Comparison of ENCODE assay signal across 33 cellular contexts in genomic region chr18:22783245-22783644, GRCh38.
"Had no signal": no experiment of that assay in that cellular context is flagged by ENCODE, and none has a peak within 500 bp of the region (broad histone marks: within the 10 kb centered on the region; RNA-seq: fewer than 3 reads in every experiment).

No MANE protein-coding gene starts in this region.

- H3K27me3 ChIP-seq: adrenal gland, body of pancreas, brain microvascular endothelial cell, breast epithelium had no signal

- H3K4me3 ChIP-seq: adrenal gland, body of pancreas, breast epithelium had no signal

- H3K27ac Mint-ChIP-seq: activated B cell treated with CpG ODN at 0.5 μM for 24 hours; activated CD4-positive, alpha-beta memory T cell treated with anti-CD3 and anti-CD28 coated beads, Interleukin-2, amount 10 ng/mL, durations not matched to agents 7 days and 5 days; activated CD4-positive, alpha-beta T cell treated with anti-CD3 and anti-CD28 coated beads, Interleukin-2, amount 10 ng/mL, durations not matched to agents 24 days and 14 days; activated CD8-positive, alpha-beta memory T cell treated with anti-CD3 and anti-CD28 coated beads, Interleukin-2, amount 10 ng/mL, durations not matched to agents 7 days and 5 days; activated CD8-positive, alpha-beta T cell treated with anti-CD3 and anti-CD28 coated beads, Interleukin-2, amount 10 ng/mL, durations not matched to agents 7 days and 5 days; activated naive CD4-positive, alpha-beta T cell treated with anti-CD3 and anti-CD28 coated beads for 36 hours; activated naive CD4-positive, alpha-beta T cell treated with anti-CD3 and anti-CD28 coated beads, Interleukin-2, amount 50 U/mL, for 72 hours; activated naive CD8-positive, alpha-beta T cell treated with anti-CD3 and anti-CD28 coated beads for 36 hours; activated T-cell treated with anti-CD3 and anti-CD28 coated beads, Interleukin-2, amount 50 U/mL, for 24 hours; activated T-helper 2 cell treated with anti-CD3 and anti-CD28 coated beads, Interferon-gamma antibody, Interleukin-2, Interleukin-4, amounts not matched to agents 10 μg/mL and 5 μg/mL and 100 μg/mL, durations not matched to agents 14 hours and 24 hours and 36 hours; T-helper 1 cell treated with Interleukin-12 subunit alpha and Interleukin-12 subunit beta and Interleukin-4 antibody, amounts not matched to agents 30 μg/mL and 1 μg/mL, for 36 hours; T-helper 2 cell treated with Interferon-gamma antibody and Interleukin-4, amounts not matched to agents 5 μg/mL and 100 μg/mL, for 36 hours had no signal

- H3K27ac ChIP-seq: adrenal gland, body of pancreas, brain microvascular endothelial cell, breast epithelium, VCaP had no signal

- FAIRE-seq: astrocyte, TTC549 had no signal

- H3K36me3 ChIP-seq: adrenal gland, brain microvascular endothelial cell, breast epithelium had no signal

- H3K4me1 ChIP-seq: adrenal gland, body of pancreas, breast epithelium had no signal

- H3K9me3 ChIP-seq: body of pancreas, breast epithelium had no signal

- H3K36me3 Mint-ChIP-seq: activated CD8-positive, alpha-beta memory T cell treated with anti-CD3 and anti-CD28 coated beads, Interleukin-2, amount 10 ng/mL, durations not matched to agents 7 days and 5 days; activated naive CD4-positive, alpha-beta T cell treated with anti-CD3 and anti-CD28 coated beads, Interleukin-2, amount 50 U/mL, for 72 hours; activated naive CD8-positive, alpha-beta T cell treated with anti-CD3 and anti-CD28 coated beads for 36 hours had no signal

- H3K4me1 Mint-ChIP-seq: activated B cell treated with CpG ODN at 0.5 μM for 24 hours; activated CD4-positive, alpha-beta memory T cell treated with anti-CD3 and anti-CD28 coated beads, Interleukin-2, amount 10 ng/mL, durations not matched to agents 7 days and 5 days; activated CD4-positive, alpha-beta T cell treated with anti-CD3 and anti-CD28 coated beads, Interleukin-2, amount 10 ng/mL, durations not matched to agents 24 days and 14 days; activated CD8-positive, alpha-beta memory T cell treated with anti-CD3 and anti-CD28 coated beads, Interleukin-2, amount 10 ng/mL, durations not matched to agents 7 days and 5 days; activated naive CD8-positive, alpha-beta T cell treated with anti-CD3 and anti-CD28 coated beads for 36 hours had no signal

- H3K9me3 Mint-ChIP-seq: activated B cell treated with CpG ODN at 0.5 μM for 24 hours; activated CD4-positive, alpha-beta memory T cell treated with anti-CD3 and anti-CD28 coated beads, Interleukin-2, amount 10 ng/mL, durations not matched to agents 7 days and 5 days; activated CD4-positive, alpha-beta T cell treated with anti-CD3 and anti-CD28 coated beads, Interleukin-2, amount 10 ng/mL, durations not matched to agents 24 days and 14 days; activated naive CD4-positive, alpha-beta T cell treated with anti-CD3 and anti-CD28 coated beads for 36 hours; activated naive CD4-positive, alpha-beta T cell treated with anti-CD3 and anti-CD28 coated beads, Interleukin-2, amount 50 U/mL, for 72 hours; activated naive CD8-positive, alpha-beta T cell treated with anti-CD3 and anti-CD28 coated beads for 36 hours; activated T-cell treated with anti-CD3 and anti-CD28 coated beads, Interleukin-2, amount 50 U/mL, for 24 hours; activated T-helper 2 cell treated with anti-CD3 and anti-CD28 coated beads, Interferon-gamma antibody, Interleukin-2, Interleukin-4, amounts not matched to agents 10 μg/mL and 5 μg/mL and 100 μg/mL, durations not matched to agents 14 hours and 24 hours and 36 hours; T-helper 1 cell treated with Interleukin-12 subunit alpha and Interleukin-12 subunit beta and Interleukin-4 antibody, amounts not matched to agents 30 μg/mL and 1 μg/mL, for 36 hours; T-helper 2 cell treated with Interferon-gamma antibody and Interleukin-4, amounts not matched to agents 5 μg/mL and 100 μg/mL, for 36 hours had no signal

- DNase-seq: activated B cell treated with CpG ODN at 0.5 μM for 24 hours; activated CD4-positive, alpha-beta memory T cell treated with anti-CD3 and anti-CD28 coated beads, Interleukin-2, amount 10 ng/mL, durations not matched to agents 7 days and 5 days; activated CD4-positive, alpha-beta T cell treated with anti-CD3 and anti-CD28 coated beads for 4 hours; activated CD4-positive, alpha-beta T cell treated with anti-CD3 and anti-CD28 coated beads, Interleukin-2, amount 10 ng/mL, durations not matched to agents 24 days and 14 days; activated CD4-positive, alpha-beta T cell treated with anti-CD3 and anti-CD28 coated beads, Interleukin-2, amount 50 U/mL, for 48 hours; activated CD4-positive, CD25-positive, alpha-beta regulatory T cell treated with anti-CD3 and anti-CD28 coated beads, Interleukin-2, amount 50 U/mL, for 72 hours; activated CD8-positive, alpha-beta memory T cell treated with anti-CD3 and anti-CD28 coated beads for 24 hours; activated CD8-positive, alpha-beta memory T cell treated with anti-CD3 and anti-CD28 coated beads, Interleukin-2, amount 10 ng/mL, durations not matched to agents 7 days and 5 days; activated CD8-positive, alpha-beta memory T cell treated with anti-CD3 and anti-CD28 coated beads, Interleukin-2, amount 50 U/mL, for 48 hours; activated CD8-positive, alpha-beta T cell treated with anti-CD3 and anti-CD28 coated beads, Interleukin-2, amount 10 ng/mL, durations not matched to agents 7 days and 5 days; activated effector memory CD4-positive, alpha-beta T cell treated with Interleukin-2 at 50 U/mL for 16 hours; activated gamma-delta T cell; activated naive CD4-positive, alpha-beta T cell treated with anti-CD3 and anti-CD28 coated beads for 36 hours; activated naive CD4-positive, alpha-beta T cell treated with anti-CD3 and anti-CD28 coated beads, Interleukin-2, amount 50 U/mL, for 16 hours; activated naive CD8-positive, alpha-beta T cell treated with anti-CD3 and anti-CD28 coated beads for 36 hours; activated T-cell treated with anti-CD3 and anti-CD28 coated beads, Interleukin-2, amount 50 U/mL, for 24 hours; activated T-cell treated with anti-CD3 and anti-CD28 coated beads, Interleukin-2, amount 50 U/mL, for 48 hours; adrenal gland; amniotic stem cell; aorta; body of pancreas; brain microvascular endothelial cell; central memory CD4-positive, alpha-beta T cell; T-helper 2 cell; T-helper 9 cell had no signal

- ATAC-seq: activated CD8-positive, alpha-beta memory T cell treated with anti-CD3 and anti-CD28 coated beads, Interleukin-2, amount 10 ng/mL, durations not matched to agents 7 days and 5 days; activated CD8-positive, alpha-beta T cell treated with anti-CD3 and anti-CD28 coated beads, Interleukin-2, amount 10 ng/mL, durations not matched to agents 7 days and 5 days; activated naive CD4-positive, alpha-beta T cell treated with anti-CD3 and anti-CD28 coated beads, Interleukin-2, amount 50 U/mL, for 72 hours; body of pancreas had no signal

- H3K4me3 Mint-ChIP-seq: activated B cell treated with CpG ODN at 0.5 μM for 24 hours; activated CD4-positive, alpha-beta memory T cell treated with anti-CD3 and anti-CD28 coated beads, Interleukin-2, amount 10 ng/mL, durations not matched to agents 7 days and 5 days; activated CD4-positive, alpha-beta T cell treated with anti-CD3 and anti-CD28 coated beads, Interleukin-2, amount 10 ng/mL, durations not matched to agents 24 days and 14 days; activated CD8-positive, alpha-beta memory T cell treated with anti-CD3 and anti-CD28 coated beads, Interleukin-2, amount 10 ng/mL, durations not matched to agents 7 days and 5 days; activated CD8-positive, alpha-beta T cell treated with anti-CD3 and anti-CD28 coated beads, Interleukin-2, amount 10 ng/mL, durations not matched to agents 7 days and 5 days; activated naive CD4-positive, alpha-beta T cell treated with anti-CD3 and anti-CD28 coated beads for 36 hours; activated naive CD8-positive, alpha-beta T cell treated with anti-CD3 and anti-CD28 coated beads for 36 hours; activated T-cell treated with anti-CD3 and anti-CD28 coated beads, Interleukin-2, amount 50 U/mL, for 24 hours; T-helper 1 cell treated with Interleukin-12 subunit alpha and Interleukin-12 subunit beta and Interleukin-4 antibody, amounts not matched to agents 30 μg/mL and 1 μg/mL, for 36 hours; T-helper 2 cell treated with Interferon-gamma antibody and Interleukin-4, amounts not matched to agents 5 μg/mL and 100 μg/mL, for 36 hours had no signal
